Comparison of ENCODE assay signal across 8 cellular contexts in the genomic region with DNA sequence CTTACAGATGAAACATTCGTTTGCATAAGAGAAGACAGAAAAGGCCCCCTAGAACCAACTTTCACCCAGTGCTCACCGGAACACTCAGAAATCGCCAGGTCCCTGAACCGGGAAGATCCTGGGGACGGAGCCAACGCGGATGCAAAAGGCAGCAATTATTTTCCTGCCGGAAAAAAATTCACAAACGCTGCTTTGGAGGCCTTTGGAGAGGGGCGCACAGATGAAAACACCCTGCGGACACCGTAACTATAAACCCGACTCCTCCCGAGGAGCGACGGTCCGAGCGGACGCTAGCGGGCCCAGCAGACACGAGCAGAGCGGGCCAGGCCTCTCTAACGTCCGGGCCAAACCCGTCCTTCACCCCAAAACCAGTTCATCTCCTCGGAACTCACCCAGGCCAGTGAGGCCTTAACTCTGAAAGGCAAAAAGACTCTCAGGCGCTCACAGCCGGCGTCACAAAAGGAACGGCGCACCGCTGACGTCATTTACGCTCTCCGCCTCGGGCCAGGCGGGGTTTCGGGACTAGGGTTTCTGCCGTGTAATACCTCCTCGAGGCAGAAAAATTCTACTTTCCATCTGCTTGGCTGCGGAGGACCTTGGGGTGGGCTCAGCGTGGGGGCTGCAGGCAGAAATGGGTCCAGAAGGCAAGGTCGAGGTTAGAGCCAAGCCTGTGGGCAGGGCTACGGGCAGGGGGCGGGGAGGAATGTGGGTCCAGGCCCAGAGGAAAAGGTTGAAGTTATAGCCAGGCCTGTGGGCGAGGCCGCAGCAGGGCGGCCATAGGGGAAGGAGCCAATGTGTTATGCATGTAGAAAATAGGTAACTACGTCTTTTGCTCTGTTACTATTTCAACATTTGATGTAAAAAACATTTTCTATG. TPM values are rescaled to one million over a fixed set of nuclear protein-coding genes. Genes with fewer than 3 reads are reported as not detected.
DNase-seq lines count a peak whose midpoint lies in the region; ATAC-seq and TF ChIP-seq lines count a peak whose summit lies in the region.

A gene (minus strand): TSS at position 463 of the 876 bp plus-strand sequence. CDS start 2,413 bp downstream, outside the sequence.

- DNase-seq in NCI-H446 treated with DMSO at 0.1 percent for 48 hours (lab: John Stamatoyannopoulos, UW) (peak; percentile 75), choroid plexus epithelial cell (ENCODE audit: low read depth) (peak; percentile 94), kidney epithelial cell (ENCODE audit: low read depth) (peak; percentile 57)
- DNase-seq in activated CD4-positive, alpha-beta T cell treated with anti-CD3 and anti-CD28 coated beads for 4 hours, result peak; percentile 76 to 84
- DNase-seq in stimulated activated CD4-positive, alpha-beta T cell treated with anti-CD3 and anti-CD28 coated beads, Interleukin-15, amount 100 ng/mL, for 1 hour (ENCODE audit: low read depth in 1 of 2, low spot score in 1 of 2), result peak; percentile 51 to 76

- peaks cover 6% of the 10 kb centered on the region for H3K36me3 ChIP-seq in kidney epithelial cell (ENCODE audit: control insufficient read depth, insufficient read depth, low read length)

- H3K4me3 ChIP-seq in GM08714 (ENCODE audit: low read length) (peak within 1 kb of the TSS; percentile 91), choroid plexus epithelial cell (ENCODE audit: low read depth, low read length) (peak within 1 kb of the TSS; percentile 77), kidney epithelial cell (ENCODE audit: low read depth, low read length) (peak within 1 kb of the TSS; percentile 90)

- no peak for TF ChIP-seq CTCF in choroid plexus epithelial cell (conservative IDR thresholded peaks at IDR 0.05; ENCODE audit: low read depth, low read length)
- TF ChIP-seq CTCF in kidney epithelial cell (IDR thresholded peaks at IDR 0.05; ENCODE audit: insufficient read depth, low read length, poor library complexity, severe bottlenecking), result no peak

- no peaks in the 10 kb centered on the region for H3K27me3 ChIP-seq in kidney epithelial cell (ENCODE audit: control insufficient read depth, insufficient read depth, low read length)

- ATAC-seq in HG02981 (IDR thresholded peaks at IDR 0.05; ENCODE audit: unreplicated experiment) (peak; percentile 56), HG02870 (IDR thresholded peaks at IDR 0.05; ENCODE audit: unreplicated experiment) (no peak)

RNA-seq across cellular contexts. Expression of the gene that starts here (rescaled TPM):
- 12.4 and 14.9 TPM in 2 replicates for total RNA-seq in kidney epithelial cell
